Comparison of ENCODE assay signal across 17 cellular contexts in genomic region chr2:29663266-29663665, GRCh38.
DNase-seq lines count a peak whose midpoint lies in the region; ATAC-seq and TF ChIP-seq lines count a peak whose summit lies in the region.
"Had no signal": no experiment of that assay in that cellular context is flagged by ENCODE, and none has a peak within 500 bp of the region (broad histone marks: within the 10 kb centered on the region; RNA-seq: fewer than 3 reads in every experiment).

No MANE protein-coding gene starts in this region.

- H3K4me1 Mint-ChIP-seq in activated CD4-positive, alpha-beta memory T cell treated with anti-CD3 and anti-CD28 coated beads for 36 hours (ENCODE audit: low read depth), result no peaks in the 10 kb centered on the region
- no peaks in the 10 kb centered on the region for H3K4me1 Mint-ChIP-seq in CD4-positive, alpha-beta memory T cell

- POLR2A ChIA-PET in Panc1 (lab: Charles Lee), result no interaction called here
- POLR2A ChIA-PET in activated CD4-positive, alpha-beta memory T cell treated with anti-CD3 and anti-CD28 coated beads for 36 hours (lab: Charles Lee), result no interaction called here
- POLR2A ChIA-PET in CD4-positive, alpha-beta memory T cell (lab: Charles Lee; ENCODE audit: partially characterized antibody), result no interaction called here

- no peaks in the 10 kb centered on the region for H3K27me3 ChIP-seq in Panc1 (ENCODE audit: control insufficient read depth, insufficient read depth, low read length)
- no peaks in the 10 kb centered on the region for H3K27me3 ChIP-seq in sigmoid colon
- no peaks in the 10 kb centered on the region for H3K27me3 ChIP-seq in CD4-positive, alpha-beta memory T cell (ENCODE audit: insufficient read depth, low read length)
- H3K27me3 ChIP-seq: BLaER1, heart left ventricle, suprapubic skin had no signal

- in situ Hi-C loops in Panc1 (cut with HindIII; ENCODE audit: low pct_unique_long_range_greater_than_20kb, low sequenced_read_pairs), result no loop called here

- no peak overlapping the region for H3K27ac Mint-ChIP-seq in activated CD4-positive, alpha-beta memory T cell treated with anti-CD3 and anti-CD28 coated beads for 36 hours
- no peak overlapping the region for H3K27ac Mint-ChIP-seq in CD4-positive, alpha-beta memory T cell

- H3K4me3 ChIP-seq in Panc1 (ENCODE audit: low read depth in 2 of 2, low read length in 2 of 2) (no peak overlapping the region), sigmoid colon (no peak overlapping the region)
- no peak overlapping the region for H3K4me3 ChIP-seq in CD4-positive, alpha-beta memory T cell (ENCODE audit: low read length in 2 of 2)
- H3K4me3 ChIP-seq: BLaER1, heart left ventricle, suprapubic skin had no signal

- no peaks in the 10 kb centered on the region for H3K36me3 Mint-ChIP-seq in activated CD4-positive, alpha-beta memory T cell treated with anti-CD3 and anti-CD28 coated beads for 36 hours
- H3K36me3 Mint-ChIP-seq in CD4-positive, alpha-beta memory T cell, result no peaks in the 10 kb centered on the region

- no peaks in the 10 kb centered on the region for H3K9me3 Mint-ChIP-seq in activated CD4-positive, alpha-beta memory T cell treated with anti-CD3 and anti-CD28 coated beads for 36 hours
- peaks cover 0 to 4% (median 0%) of the 10 kb centered on the region in 8 donors for H3K9me3 Mint-ChIP-seq in CD4-positive, alpha-beta memory T cell

- WGBS in sigmoid colon, 2 donors, result 65 to 80% methylated on average over 3 of the region's 3 CpGs

- H3K9me3 ChIP-seq in Panc1 (ENCODE audit: control insufficient read depth, insufficient read depth, low read depth, low read length) (no peaks in the 10 kb centered on the region), sigmoid colon (no peaks in the 10 kb centered on the region)
- no peaks in the 10 kb centered on the region for H3K9me3 ChIP-seq in CD4-positive, alpha-beta memory T cell (ENCODE audit: control insufficient read depth in 1 of 2, low read length in 2 of 2)
- H3K9me3 ChIP-seq: BLaER1, suprapubic skin had no signal

- TF ChIP-seq POLR2A in sigmoid colon (IDR thresholded peaks at IDR 0.05), result no peak

- no peak overlapping the region for H3K27ac ChIP-seq in Panc1 (ENCODE audit: low read length)
- H3K27ac ChIP-seq in epithelial cell of prostate, result peak overlapping the region; percentile 84
- H3K27ac ChIP-seq in sigmoid colon, result no peak overlapping the region
- H3K27ac ChIP-seq in CD4-positive, alpha-beta memory T cell (ENCODE audit: low read depth, low read length), result no peak overlapping the region
- H3K27ac ChIP-seq: BLaER1, heart left ventricle, suprapubic skin had no signal

- DNase-seq in DMS53 (lab: John Stamatoyannopoulos, UW), result peak; percentile 36
- peak; percentile 15 for DNase-seq in Panc1 (ENCODE audit: low read depth, low spot score)
- peak; percentile 34 for DNase-seq in epithelial cell of prostate (ENCODE audit: low read depth, low spot score)
- peak; percentile 14 for DNase-seq in non-pigmented ciliary epithelial cell (ENCODE audit: low read depth)
- DNase-seq in activated CD4-positive, alpha-beta memory T cell treated with anti-CD3 and anti-CD28 coated beads for 36 hours, result no peak
- no peak for DNase-seq in sigmoid colon
- no peak for DNase-seq in stimulated activated CD4-positive, alpha-beta T cell treated with anti-CD3 and anti-CD28 coated beads, Interleukin-2, amount 100 ng/mL, for 48 hours
- DNase-seq in CD4-positive, alpha-beta memory T cell, result no peak
- DNase-seq: activated effector memory CD4-positive, alpha-beta T cell treated with Interleukin-2 at 50 U/mL for 16 hours; aorta; DMS79; heart left ventricle; left cardiac atrium; NCI-H1092 treated with DMSO at 0.1 percent for 48 hours; stimulated activated CD4-positive, alpha-beta T cell treated with anti-CD3 and anti-CD28 coated beads, Interleukin-15, amount 100 ng/mL, for 24 hours had no signal

- no peak overlapping the region for H3K4me3 Mint-ChIP-seq in activated CD4-positive, alpha-beta memory T cell treated with anti-CD3 and anti-CD28 coated beads for 36 hours
- no peak overlapping the region for H3K4me3 Mint-ChIP-seq in CD4-positive, alpha-beta memory T cell

- CTCF ChIA-PET in Panc1 (lab: Charles Lee), result no interaction called here
- CTCF ChIA-PET in activated CD4-positive, alpha-beta memory T cell treated with anti-CD3 and anti-CD28 coated beads for 36 hours (lab: Charles Lee), result no interaction called here
- CTCF ChIA-PET in CD4-positive, alpha-beta memory T cell (lab: Charles Lee; ENCODE audit: partially characterized antibody), result no interaction called here

- no peak for ATAC-seq in Panc1
- ATAC-seq: heart left ventricle, left cardiac atrium had no signal

- H3K4me1 ChIP-seq in Panc1 (ENCODE audit: control insufficient read depth, insufficient read depth, low read length), result no peaks in the 10 kb centered on the region
- no peaks in the 10 kb centered on the region for H3K4me1 ChIP-seq in sigmoid colon
- no peaks in the 10 kb centered on the region for H3K4me1 ChIP-seq in CD4-positive, alpha-beta memory T cell (ENCODE audit: insufficient read depth, low read length)
- H3K4me1 ChIP-seq: BLaER1, heart left ventricle, suprapubic skin had no signal

- H3K36me3 ChIP-seq in Panc1 (ENCODE audit: control insufficient read depth, insufficient read depth, low read length), result no peaks in the 10 kb centered on the region
- no peaks in the 10 kb centered on the region for H3K36me3 ChIP-seq in sigmoid colon
- H3K36me3 ChIP-seq in CD4-positive, alpha-beta memory T cell (ENCODE audit: insufficient read depth, low read length), result no peaks in the 10 kb centered on the region
- H3K36me3 ChIP-seq: BLaER1, heart left ventricle, suprapubic skin had no signal

- intact Hi-C loops in Panc1 (cut with micrococcal nuclease; ENCODE audit: unreplicated experiment), result no loop called here
- intact Hi-C loops in activated CD4-positive, alpha-beta memory T cell treated with anti-CD3 and anti-CD28 coated beads for 36 hours (cut with micrococcal nuclease), result no loop called here
- intact Hi-C loops in sigmoid colon (cut with DNase I), result no loop called here
- intact Hi-C loops in CD4-positive, alpha-beta memory T cell (cut with micrococcal nuclease), result no loop called here

- no peak for TF ChIP-seq EP300 in sigmoid colon (IDR thresholded peaks at IDR 0.05)

- H3K27me3 Mint-ChIP-seq in activated CD4-positive, alpha-beta memory T cell treated with anti-CD3 and anti-CD28 coated beads for 36 hours, result no peaks in the 10 kb centered on the region
- H3K27me3 Mint-ChIP-seq in CD4-positive, alpha-beta memory T cell, result peaks cover 2 to 5% of the 10 kb centered on the region in 2 donors

- no TSS peak for BruUV-seq in Panc1 (replicated peaks; lab: Mats Ljungman, UMichigan)

- no peak for TF ChIP-seq CTCF in Panc1 (IDR thresholded peaks at IDR 0.05)
- TF ChIP-seq CTCF in sigmoid colon (IDR thresholded peaks at IDR 0.05), result no peak

Comparison
In these comparisons a context has a peak if more than half of its experiments do, and no peak if none do; other contexts are left out.
1. DNase-seq: peak in DMS53 (single experiment), Panc1 (single experiment), epithelial cell of prostate (single experiment) and non-pigmented ciliary epithelial cell (single experiment); none in activated CD4-positive, alpha-beta memory T cell treated with anti-CD3 and anti-CD28 coated beads for 36 hours (single experiment), sigmoid colon (single experiment), stimulated activated CD4-positive, alpha-beta T cell treated with anti-CD3 and anti-CD28 coated beads, Interleukin-2, amount 100 ng/mL, for 48 hours (0 of 2) and CD4-positive, alpha-beta memory T cell (0 of 5).